Comparison of ENCODE assay signal across 9 cellular contexts in genomic region chr10:103231047-103231551, GRCh38. TPM values are rescaled to one million over a fixed set of nuclear protein-coding genes. Genes with fewer than 3 reads are reported as not detected.
DNase-seq lines count a peak whose midpoint lies in the region; ATAC-seq, FAIRE-seq and TF ChIP-seq lines count a peak whose summit lies in the region.
"Had no signal": no experiment of that assay in that cellular context is flagged by ENCODE, and none has a peak within 500 bp of the region (broad histone marks: within the 10 kb centered on the region; RNA-seq: fewer than 3 reads in every experiment).

No MANE protein-coding gene starts in this region.

- intact Hi-C loops in activated CD4-positive, alpha-beta T cell treated with anti-CD3 and anti-CD28 coated beads, Interleukin-2, amount 10 ng/mL, durations not matched to agents 24 days and 14 days (cut with micrococcal nuclease), result no loop called here
- intact Hi-C loops in kidney (cut with DNase I), result no loop called here

- peaks cover 4% of the 10 kb centered on the region for H3K9me3 Mint-ChIP-seq in type B pancreatic cell
- no peaks in the 10 kb centered on the region for H3K9me3 Mint-ChIP-seq in activated CD4-positive, alpha-beta T cell treated with anti-CD3 and anti-CD28 coated beads, Interleukin-2, amount 10 ng/mL, durations not matched to agents 24 days and 14 days

- H3K4me1 ChIP-seq in HUES64 (ENCODE audit: insufficient read depth, low read length), result peaks cover 24% of the 10 kb centered on the region
- H3K4me1 ChIP-seq in kidney (ENCODE audit: control insufficient read depth in 1 of 2, insufficient read depth in 1 of 2, low read depth in 1 of 2, low read length in 2 of 2), result peaks cover 4 to 10% of the 10 kb centered on the region in 2 donors

- H3K27me3 Mint-ChIP-seq in type B pancreatic cell, result no peaks in the 10 kb centered on the region
- H3K27me3 Mint-ChIP-seq in activated CD4-positive, alpha-beta T cell treated with anti-CD3 and anti-CD28 coated beads, Interleukin-2, amount 10 ng/mL, durations not matched to agents 24 days and 14 days, result no peaks in the 10 kb centered on the region

- WGBS in HUES64, result 38% methylated on average over 3 of the region's 4 CpGs

- H3K27ac ChIP-seq in HUES64 (ENCODE audit: low read depth, low read length) (peak overlapping the region; percentile 91), coronary artery (peak overlapping the region; percentile 52 to 69), kidney (ENCODE audit: low read depth in 2 of 2, low read length in 2 of 2) (no peak overlapping the region)

- H3K4me3 ChIP-seq in HUES64 (ENCODE audit: low read length), result no peak overlapping the region; the same call in 1 of the 2 replicates
- no peak overlapping the region for H3K4me3 ChIP-seq in coronary artery
- H3K4me3 ChIP-seq in kidney (ENCODE audit: low read length in 2 of 2), result no peak overlapping the region

- peak overlapping the region; percentile 52 for H3K9ac ChIP-seq in HUES64 (ENCODE audit: low read depth, low read length)
- no peak overlapping the region for H3K9ac ChIP-seq in kidney (ENCODE audit: low read length in 2 of 2)

- no peaks in the 10 kb centered on the region for H3K9me3 ChIP-seq in HUES64 (ENCODE audit: insufficient read depth, low read depth, low read length)
- H3K9me3 ChIP-seq in kidney (ENCODE audit: control insufficient read depth in 1 of 2, low read length in 2 of 2), result no peaks in the 10 kb centered on the region

- H3K36me3 ChIP-seq in HUES64 (ENCODE audit: insufficient read depth, low read length) (no peaks in the 10 kb centered on the region), kidney (ENCODE audit: control insufficient read depth in 1 of 2, insufficient read depth in 2 of 2, low read length in 2 of 2) (no peaks in the 10 kb centered on the region)

- ATAC-seq in HG02870 (IDR thresholded peaks at IDR 0.05; ENCODE audit: unreplicated experiment), result no peak

- FAIRE-seq in kidney (lab: Jason Lieb, UNC), result no peak

- DNase-seq in coronary artery (ENCODE audit: low spot score) (no peak), left kidney (ENCODE audit: low read depth, low spot score) (peak; percentile 73), type B pancreatic cell (ENCODE audit: extremely low spot score, unreplicated experiment) (no peak), kidney (no peak)
- DNase-seq in activated CD4-positive, alpha-beta T cell treated with anti-CD3 and anti-CD28 coated beads, Interleukin-2, amount 10 ng/mL, durations not matched to agents 24 days and 14 days, result no peak
- DNase-seq: NCI-H2081 treated with DMSO at 0.1 percent for 48 hours; stimulated activated CD4-positive, alpha-beta T cell treated with anti-CD3 and anti-CD28 coated beads, Interleukin-4, amount 100 ng/mL, for 24 hours had no signal

- H3K27ac Mint-ChIP-seq in type B pancreatic cell, result peak overlapping the region; percentile 89
- H3K27ac Mint-ChIP-seq in activated CD4-positive, alpha-beta T cell treated with anti-CD3 and anti-CD28 coated beads, Interleukin-2, amount 10 ng/mL, durations not matched to agents 24 days and 14 days, result no peak overlapping the region

- no peaks in the 10 kb centered on the region for H3K27me3 ChIP-seq in HUES64 (ENCODE audit: insufficient read depth, low read length)

- TF ChIP-seq CTCF in coronary artery (IDR thresholded peaks at IDR 0.05) (no peak), type B pancreatic cell (conservative IDR thresholded peaks at IDR 0.05) (no peak), kidney (IDR thresholded peaks at IDR 0.05; ENCODE audit: borderline replicate concordance, extremely low read depth, insufficient read depth) (no peak)

- no peak overlapping the region for H3K4me3 Mint-ChIP-seq in type B pancreatic cell
- no peak overlapping the region for H3K4me3 Mint-ChIP-seq in activated CD4-positive, alpha-beta T cell treated with anti-CD3 and anti-CD28 coated beads, Interleukin-2, amount 10 ng/mL, durations not matched to agents 24 days and 14 days

- H3K4me1 Mint-ChIP-seq in type B pancreatic cell (ENCODE audit: unreplicated experiment), result peaks cover 5% of the 10 kb centered on the region
- H3K4me1 Mint-ChIP-seq in activated CD4-positive, alpha-beta T cell treated with anti-CD3 and anti-CD28 coated beads, Interleukin-2, amount 10 ng/mL, durations not matched to agents 24 days and 14 days, result no peaks in the 10 kb centered on the region

- no peaks in the 10 kb centered on the region for H3K36me3 Mint-ChIP-seq in type B pancreatic cell
- H3K36me3 Mint-ChIP-seq in activated CD4-positive, alpha-beta T cell treated with anti-CD3 and anti-CD28 coated beads, Interleukin-2, amount 10 ng/mL, durations not matched to agents 24 days and 14 days (ENCODE audit: low read depth), result no peaks in the 10 kb centered on the region

RNA-seq across cellular contexts. Expression of gene RPEL1, which starts 14.6 kb away (rescaled TPM):
- not detected for polyA plus RNA-seq in HUES64 (2013, experiment 1 of 2)
- polyA plus RNA-seq in HUES64 (2013, experiment 2 of 2), result not detected
- total RNA-seq in type B pancreatic cell (ENCODE audit: low replicate concordance) (not detected in 2 replicates), kidney (not detected)
- not detected in 2 replicates for total RNA-seq in activated CD4-positive, alpha-beta T cell treated with anti-CD3 and anti-CD28 coated beads, Interleukin-2, amount 10 ng/mL, durations not matched to agents 24 days and 14 days
- not detected for polyA plus RNA-seq in kidney (ENCODE audit: insufficient read depth, low read depth, low replicate concordance)

RNA-seq across cellular contexts. Expression of gene NT5C2, which starts 38.0 kb away (rescaled TPM):
- 39.7 TPM for polyA plus RNA-seq in HUES64 (2013, experiment 1 of 2)
- 40.6 TPM for polyA plus RNA-seq in HUES64 (2013, experiment 2 of 2)
- total RNA-seq in type B pancreatic cell (ENCODE audit: low replicate concordance) (96.5 and 122 TPM in 2 replicates), kidney (91.7 TPM)
- total RNA-seq in activated CD4-positive, alpha-beta T cell treated with anti-CD3 and anti-CD28 coated beads, Interleukin-2, amount 10 ng/mL, durations not matched to agents 24 days and 14 days, result 51.8 and 57.6 TPM in 2 replicates
- 30.9 TPM for polyA plus RNA-seq in kidney (ENCODE audit: insufficient read depth, low read depth, low replicate concordance)

RNA-seq across cellular contexts. Expression of gene INA, which starts 45.8 kb away (rescaled TPM):
- polyA plus RNA-seq in HUES64 (2013, experiment 1 of 2), result 8.2 TPM
- polyA plus RNA-seq in HUES64 (2013, experiment 2 of 2), result 10.3 TPM
- total RNA-seq in type B pancreatic cell (ENCODE audit: low replicate concordance) (9.4 and 38.0 TPM in 2 replicates), kidney (0.16 TPM)
- total RNA-seq in activated CD4-positive, alpha-beta T cell treated with anti-CD3 and anti-CD28 coated beads, Interleukin-2, amount 10 ng/mL, durations not matched to agents 24 days and 14 days, result 0.92 and 1.4 TPM in 2 replicates
- not detected for polyA plus RNA-seq in kidney (ENCODE audit: insufficient read depth, low read depth, low replicate concordance)

Comparison
In these comparisons a context has a peak if more than half of its experiments do, and no peak if none do; other contexts are left out.
1. H3K27ac ChIP-seq: peak in HUES64 (single experiment) and coronary artery (2 of 2); none in kidney (0 of 2).